In the genomic region with DNA sequence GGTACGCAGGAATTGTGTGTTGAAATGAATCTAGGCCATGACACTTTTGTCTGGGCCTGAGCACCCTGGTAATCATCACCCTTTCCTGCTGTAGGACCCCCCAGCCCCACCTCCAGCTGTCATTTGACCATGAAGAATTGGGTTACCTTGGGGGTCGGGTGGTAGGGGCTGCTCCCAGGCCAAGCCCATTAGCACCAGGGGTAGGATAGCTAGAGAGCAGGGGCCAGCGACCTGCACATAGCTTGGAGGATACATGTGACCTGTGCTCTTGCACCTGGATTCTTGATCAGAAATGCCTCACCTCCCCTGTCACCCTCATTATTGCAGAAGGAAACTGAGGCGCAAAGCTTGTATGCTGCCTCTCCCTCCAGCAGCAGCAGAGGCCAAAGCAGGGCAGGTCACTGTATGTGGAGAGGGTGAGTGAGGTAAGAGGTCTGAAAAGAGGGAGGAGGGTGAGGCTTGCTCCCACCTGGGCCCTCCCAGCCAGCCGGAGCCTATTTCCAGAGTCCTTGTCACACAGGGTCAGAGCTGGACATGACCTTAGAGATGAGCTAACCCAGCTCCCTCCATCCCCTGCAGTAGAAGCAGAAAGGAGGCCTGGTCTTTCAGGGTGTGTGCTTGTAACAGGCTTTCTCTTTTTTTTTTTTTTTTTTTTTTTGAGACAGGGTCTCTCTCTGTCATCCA, we compare ENCODE assay signal across 18 cellular contexts. TPM values are rescaled to one million over a fixed set of nuclear protein-coding genes. Genes with fewer than 3 reads are reported as not detected.
DNase-seq lines count a peak whose midpoint lies in the region; ATAC-seq and TF ChIP-seq lines count a peak whose summit lies in the region.
"Had no signal": no experiment of that assay in that cellular context is flagged by ENCODE, and none has a peak within 500 bp of the region (broad histone marks: within the 10 kb centered on the region; RNA-seq: fewer than 3 reads in every experiment).

No MANE protein-coding gene starts in this region.

- no peak overlapping the region for H3K9ac ChIP-seq in neuronal stem cell (ENCODE audit: low read depth, low read length, poor library complexity)
- H3K9ac ChIP-seq: BLaER1 treated with 17β-estradiol and CSF1 and Interleukin-3, amounts not matched to agents 10 nM and 100 nM had no signal

- H3K9me3 Mint-ChIP-seq in chondrocyte (ENCODE audit: low read depth), result no peaks in the 10 kb centered on the region
- H3K9me3 Mint-ChIP-seq: CD4-positive, CD25-positive, alpha-beta regulatory T cell; IgD-negative memory B cell had no signal

- no peak overlapping the region for H3K14ac ChIP-seq in neuronal stem cell (ENCODE audit: low read length)

- no peaks in the 10 kb centered on the region for H3K27me3 ChIP-seq in neuronal stem cell (ENCODE audit: control insufficient read depth in 3 of 3, insufficient read depth in 3 of 3, low read depth in 1 of 3, low read length in 3 of 3)
- no peaks in the 10 kb centered on the region for H3K27me3 ChIP-seq in upper lobe of right lung
- H3K27me3 ChIP-seq: BLaER1 treated with 17β-estradiol and CSF1 and Interleukin-3, amounts not matched to agents 10 nM and 100 nM had no signal

- no peak overlapping the region for H2BK15ac ChIP-seq in neuronal stem cell (ENCODE audit: low read length)

- H2BK120ac ChIP-seq in neuronal stem cell (ENCODE audit: low read depth, low read length), result no peak overlapping the region

- ATAC-seq in upper lobe of right lung (no peak), GM19455 (IDR thresholded peaks at IDR 0.05; ENCODE audit: unreplicated experiment) (no peak)

- intact Hi-C loops in upper lobe of right lung (cut with DNase I), result no loop called here

- POLR2A ChIA-PET in RWPE1 (lab: Yijun Ruan, JAX; ENCODE audit: low non-redundant PET), result interaction anchor here (0.7 kb wide), 1 partner anchor 40 kb away, joined by 3 read pairs; no protein-coding TSS in a partner anchor

- CTCF ChIA-PET in RWPE1 (lab: Yijun Ruan, JAX), result interaction anchor here (0.8 kb wide), 1 partner anchor 126 kb away, joined by 4 read pairs; no protein-coding TSS in a partner anchor

- H3K4me1 Mint-ChIP-seq in chondrocyte (ENCODE audit: low read depth), result peaks cover 53% of the 10 kb centered on the region
- H3K4me1 Mint-ChIP-seq: CD4-positive, CD25-positive, alpha-beta regulatory T cell; IgD-negative memory B cell had no signal

- H3K4ac ChIP-seq in neuronal stem cell (ENCODE audit: low read length), result no peak overlapping the region

- no CpG with 5 or more reads among the region's 5 CpGs for WGBS in neuronal stem cell (ENCODE audit: extremely low coverage in 2 of 2, insufficient read length in 2 of 2, insufficient replicate concordance in 1 of 2), 2 donors

- no peak overlapping the region for H2AK5ac ChIP-seq in neuronal stem cell (ENCODE audit: low read depth, low read length)

- no peak overlapping the region for H3K4me2 ChIP-seq in neuronal stem cell (ENCODE audit: insufficient read depth, low read length, poor library complexity, severe bottlenecking)
- H3K4me2 ChIP-seq: BLaER1 treated with 17β-estradiol and CSF1 and Interleukin-3, amounts not matched to agents 10 nM and 100 nM had no signal

- no peak overlapping the region for H2AFZ ChIP-seq in neuronal stem cell (ENCODE audit: low read length)
- H2AFZ ChIP-seq: GM23248 had no signal

- H3K36me3 ChIP-seq in neuronal stem cell (replicated peaks in 1 of 2; ENCODE audit: control insufficient read depth in 2 of 2, insufficient read depth in 2 of 2, low read length in 2 of 2) (no peaks in the 10 kb centered on the region), upper lobe of right lung (no peaks in the 10 kb centered on the region)
- H3K36me3 ChIP-seq: BLaER1 treated with 17β-estradiol and CSF1 and Interleukin-3, amounts not matched to agents 10 nM and 100 nM had no signal

- H3K9me3 ChIP-seq in neuronal stem cell (replicated peaks in 1 of 2; ENCODE audit: control insufficient read depth in 2 of 2, insufficient read depth in 1 of 2, low read depth in 1 of 2, low read length in 2 of 2) (no peaks in the 10 kb centered on the region), upper lobe of right lung (no peaks in the 10 kb centered on the region)
- H3K9me3 ChIP-seq: BLaER1 treated with 17β-estradiol and CSF1 and Interleukin-3, amounts not matched to agents 10 nM and 100 nM had no signal

- DNase-seq in RWPE1 (ENCODE audit: low spot score) (no peak), chondrocyte (ENCODE audit: low spot score) (peak; percentile 57), neuronal stem cell (ENCODE audit: low spot score) (no peak), upper lobe of right lung (no peak), cortex of kidney (lab: John Stamatoyannopoulos, UW) (no peak)
- DNase-seq in activated naive CD4-positive, alpha-beta T cell treated with anti-CD3 and anti-CD28 coated beads, Interleukin-2, amount 50 U/mL, for 16 hours, result no peak
- DNase-seq: ACHN; Calu3; CD4-positive, CD25-positive, alpha-beta regulatory T cell; DMS 273 treated with DMSO at 0.1 percent for 48 hours; GM23248; H7 had no signal

- H4K91ac ChIP-seq in neuronal stem cell (ENCODE audit: low read depth, low read length, poor library complexity), result no peak overlapping the region

- H3K27ac Mint-ChIP-seq in chondrocyte (ENCODE audit: unreplicated experiment), result peak overlapping the region; percentile 70
- H3K27ac Mint-ChIP-seq: CD4-positive, CD25-positive, alpha-beta regulatory T cell; IgD-negative memory B cell had no signal

- H3K27ac ChIP-seq in RWPE1 (peak overlapping the region; percentile 17; the same call in 1 of the 2 replicates), neuronal stem cell (replicated peaks; ENCODE audit: low read length) (no peak overlapping the region), upper lobe of right lung (no peak overlapping the region)
- H3K27ac ChIP-seq: BLaER1 treated with 17β-estradiol and CSF1 and Interleukin-3, amounts not matched to agents 10 nM and 100 nM had no signal

- peaks cover 11 to 21% of the 10 kb centered on the region in 2 donors for H3K4me1 ChIP-seq in neuronal stem cell (ENCODE audit: control insufficient read depth in 2 of 2, insufficient read depth in 1 of 2, low read depth in 1 of 2, low read length in 2 of 2)
- H3K4me1 ChIP-seq in upper lobe of right lung, result peaks cover 21% of the 10 kb centered on the region

- TF ChIP-seq CTCF in RWPE1 (conservative IDR thresholded peaks at IDR 0.05; ENCODE audit: low read depth) (no peak), chondrocyte (IDR thresholded peaks at IDR 0.05) (no peak), upper lobe of right lung (IDR thresholded peaks at IDR 0.05) (no peak)

- no peak overlapping the region for H3K4me3 Mint-ChIP-seq in chondrocyte (ENCODE audit: unreplicated experiment)
- H3K4me3 Mint-ChIP-seq: CD4-positive, CD25-positive, alpha-beta regulatory T cell; IgD-negative memory B cell had no signal

- no peak overlapping the region for H3K23ac ChIP-seq in neuronal stem cell (ENCODE audit: low read depth, low read length, poor library complexity)

- H3K18ac ChIP-seq in neuronal stem cell (ENCODE audit: low read length), result peak overlapping the region; percentile 73

- H2BK5ac ChIP-seq in neuronal stem cell (ENCODE audit: low read length), result no peak overlapping the region

- H3K4me3 ChIP-seq in neuronal stem cell (ENCODE audit: low read length in 2 of 2), result no peak overlapping the region
- H3K4me3 ChIP-seq in upper lobe of right lung, result no peak overlapping the region
- H3K4me3 ChIP-seq: BLaER1 treated with 17β-estradiol and CSF1 and Interleukin-3, amounts not matched to agents 10 nM and 100 nM; GM23248 had no signal

- H3K36me3 Mint-ChIP-seq in chondrocyte (ENCODE audit: low read depth), result no peaks in the 10 kb centered on the region
- H3K36me3 Mint-ChIP-seq: CD4-positive, CD25-positive, alpha-beta regulatory T cell had no signal

- no peaks in the 10 kb centered on the region for H3K27me3 Mint-ChIP-seq in chondrocyte (ENCODE audit: low read depth)
- H3K27me3 Mint-ChIP-seq: IgD-negative memory B cell had no signal

- no peaks in the 10 kb centered on the region for H3K79me1 ChIP-seq in neuronal stem cell (ENCODE audit: low read depth, low read length)

- no peak overlapping the region for H4K8ac ChIP-seq in neuronal stem cell (ENCODE audit: low read depth, low read length)

- no peak overlapping the region for H2BK12ac ChIP-seq in neuronal stem cell (ENCODE audit: low read length)

RNA-seq across cellular contexts. Expression of a gene that starts 35.3 kb away (rescaled TPM):
- total RNA-seq in chondrocyte, result 0.46 to 0.60 TPM (median 0.54 TPM) in 3 replicates
- not detected for polyA plus RNA-seq in neuronal stem cell (2013, experiment 1 of 2)
- polyA plus RNA-seq in neuronal stem cell (2013, experiment 2 of 2), result not detected
- 0.98 TPM for total RNA-seq in upper lobe of right lung
- total RNA-seq: CD4-positive, CD25-positive, alpha-beta regulatory T cell; Daoy; GM23248; H7; HT1080 had no signal
- polyA plus RNA-seq: CD4-positive, CD25-positive, alpha-beta regulatory T cell; GM23248; IgD-negative memory B cell had no signal

RNA-seq across cellular contexts. Expression of a gene that starts 38.6 kb away (rescaled TPM):
- 29.3 to 38.2 TPM (median 38.2 TPM) in 3 replicates for total RNA-seq in chondrocyte
- polyA plus RNA-seq in neuronal stem cell (2013, experiment 1 of 2), result 14.8 TPM
- polyA plus RNA-seq in neuronal stem cell (2013, experiment 2 of 2), result 13.8 TPM
- 37.5 TPM for total RNA-seq in upper lobe of right lung

RNA-seq across cellular contexts. Expression of a gene that starts 39.1 kb away (rescaled TPM):
- total RNA-seq in chondrocyte (63.4 to 80.2 TPM (median 66.6 TPM) in 3 replicates), upper lobe of right lung (70.7 TPM)
- 105 TPM for polyA plus RNA-seq in neuronal stem cell (2013, experiment 1 of 2)
- 107 TPM for polyA plus RNA-seq in neuronal stem cell (2013, experiment 2 of 2)

RNA-seq across cellular contexts. Expression of a gene that starts 46.9 kb away (rescaled TPM):
- 0.12 TPM in 1 of 3 replicates, not detected in the others for total RNA-seq in chondrocyte
- 0.24 TPM for polyA plus RNA-seq in neuronal stem cell (2013, experiment 1 of 2)
- polyA plus RNA-seq in neuronal stem cell (2013, experiment 2 of 2), result 0.24 TPM
- 2.3 TPM for total RNA-seq in upper lobe of right lung
- total RNA-seq: CD4-positive, CD25-positive, alpha-beta regulatory T cell; Daoy; H7 had no signal
- polyA plus RNA-seq: CD4-positive, CD25-positive, alpha-beta regulatory T cell; IgD-negative memory B cell had no signal

RNA-seq across cellular contexts. Expression of a gene that starts 52.2 kb away (rescaled TPM):
- total RNA-seq in chondrocyte (not detected in 3 replicates), upper lobe of right lung (not detected)
- polyA plus RNA-seq in neuronal stem cell (2013, experiment 1 of 2), result not detected
- polyA plus RNA-seq in neuronal stem cell (2013, experiment 2 of 2), result not detected
- total RNA-seq: A172; CD4-positive, CD25-positive, alpha-beta regulatory T cell; Daoy; GM23248; H7; HT1080 had no signal
- polyA plus RNA-seq: CD4-positive, CD25-positive, alpha-beta regulatory T cell; GM23248; IgD-negative memory B cell had no signal
